ENCODE assay signal across 1 cellular context in the genomic region with DNA sequence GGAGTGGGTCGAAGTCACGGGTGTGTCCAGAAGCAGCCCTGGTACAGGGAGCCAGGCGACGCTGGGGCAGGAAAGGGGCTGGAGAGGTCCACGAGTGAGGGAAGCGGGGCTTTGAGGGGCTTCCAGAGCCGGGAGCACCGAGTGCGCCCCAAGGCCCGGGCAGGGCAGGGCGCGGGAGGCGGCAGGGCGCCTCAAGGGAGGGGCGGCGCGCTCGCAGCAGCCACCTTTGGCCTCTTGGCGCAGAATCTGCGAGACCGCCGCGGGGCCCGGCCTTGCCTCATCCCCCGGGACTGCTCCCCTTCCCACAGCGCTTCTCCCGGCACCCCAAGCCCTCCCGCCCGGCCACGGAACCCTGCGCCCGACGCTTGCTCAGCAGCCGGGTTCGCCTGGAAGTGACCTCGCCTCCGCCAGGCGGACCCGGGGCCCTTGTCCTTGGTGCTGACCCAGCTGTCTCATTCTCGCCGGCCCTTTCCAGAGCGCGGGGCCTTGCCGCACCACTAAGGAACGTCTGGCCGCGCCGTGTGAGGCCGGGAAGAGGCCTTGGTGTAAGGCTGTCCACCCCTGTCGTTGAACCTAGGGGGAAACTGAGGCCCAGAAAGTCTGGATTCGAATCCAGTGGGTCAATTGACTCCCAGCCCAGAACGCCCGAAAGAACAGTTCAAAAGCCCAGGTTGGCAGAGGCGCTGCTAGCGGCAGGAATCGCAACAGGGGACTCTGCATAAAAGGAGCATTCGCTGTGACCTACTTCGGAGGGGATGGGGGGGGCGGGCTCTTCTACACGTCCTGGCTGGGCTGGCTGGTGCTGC.
TF ChIP-seq lines count a peak whose summit lies in the region.

No MANE protein-coding gene starts in this region.

TF ChIP-seq in WTC11, 78 proteins besides CTCF, POLR2A, EP300 and RAD21 (continued from another document and continues in another):
- TF ChIP-seq, protein P1, sequence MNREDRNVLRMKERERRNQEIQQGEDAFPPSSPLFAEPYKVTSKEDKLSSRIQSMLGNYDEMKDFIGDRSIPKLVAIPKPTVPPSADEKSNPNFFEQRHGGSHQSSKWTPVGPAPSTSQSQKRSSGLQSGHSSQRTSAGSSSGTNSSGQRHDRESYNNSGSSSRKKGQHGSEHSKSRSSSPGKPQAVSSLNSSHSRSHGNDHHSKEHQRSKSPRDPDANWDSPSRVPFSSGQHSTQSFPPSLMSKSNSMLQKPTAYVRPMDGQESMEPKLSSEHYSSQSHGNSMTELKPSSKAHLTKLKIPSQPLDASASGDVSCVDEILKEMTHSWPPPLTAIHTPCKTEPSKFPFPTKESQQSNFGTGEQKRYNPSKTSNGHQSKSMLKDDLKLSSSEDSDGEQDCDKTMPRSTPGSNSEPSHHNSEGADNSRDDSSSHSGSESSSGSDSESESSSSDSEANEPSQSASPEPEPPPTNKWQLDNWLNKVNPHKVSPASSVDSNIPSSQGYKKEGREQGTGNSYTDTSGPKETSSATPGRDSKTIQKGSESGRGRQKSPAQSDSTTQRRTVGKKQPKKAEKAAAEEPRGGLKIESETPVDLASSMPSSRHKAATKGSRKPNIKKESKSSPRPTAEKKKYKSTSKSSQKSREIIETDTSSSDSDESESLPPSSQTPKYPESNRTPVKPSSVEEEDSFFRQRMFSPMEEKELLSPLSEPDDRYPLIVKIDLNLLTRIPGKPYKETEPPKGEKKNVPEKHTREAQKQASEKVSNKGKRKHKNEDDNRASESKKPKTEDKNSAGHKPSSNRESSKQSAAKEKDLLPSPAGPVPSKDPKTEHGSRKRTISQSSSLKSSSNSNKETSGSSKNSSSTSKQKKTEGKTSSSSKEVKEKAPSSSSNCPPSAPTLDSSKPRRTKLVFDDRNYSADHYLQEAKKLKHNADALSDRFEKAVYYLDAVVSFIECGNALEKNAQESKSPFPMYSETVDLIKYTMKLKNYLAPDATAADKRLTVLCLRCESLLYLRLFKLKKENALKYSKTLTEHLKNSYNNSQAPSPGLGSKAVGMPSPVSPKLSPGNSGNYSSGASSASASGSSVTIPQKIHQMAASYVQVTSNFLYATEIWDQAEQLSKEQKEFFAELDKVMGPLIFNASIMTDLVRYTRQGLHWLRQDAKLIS (CRISPR knock-in tag; IDR thresholded peaks at IDR 0.05; ENCODE audit: borderline replicate concordance): 0 out of 2 replicates have a peak, but pooled peaks have one; percentile 28
- TF ChIP-seq, protein P2, sequence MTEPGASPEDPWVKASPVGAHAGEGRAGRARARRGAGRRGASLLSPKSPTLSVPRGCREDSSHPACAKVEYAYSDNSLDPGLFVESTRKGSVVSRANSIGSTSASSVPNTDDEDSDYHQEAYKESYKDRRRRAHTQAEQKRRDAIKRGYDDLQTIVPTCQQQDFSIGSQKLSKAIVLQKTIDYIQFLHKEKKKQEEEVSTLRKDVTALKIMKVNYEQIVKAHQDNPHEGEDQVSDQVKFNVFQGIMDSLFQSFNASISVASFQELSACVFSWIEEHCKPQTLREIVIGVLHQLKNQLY (CRISPR knock-in tag; IDR thresholded peaks at IDR 0.05): no peak
- TF ChIP-seq ZNF121 (CRISPR knock-in tag; IDR thresholded peaks at IDR 0.05): no peak
- TF ChIP-seq, protein P3, sequence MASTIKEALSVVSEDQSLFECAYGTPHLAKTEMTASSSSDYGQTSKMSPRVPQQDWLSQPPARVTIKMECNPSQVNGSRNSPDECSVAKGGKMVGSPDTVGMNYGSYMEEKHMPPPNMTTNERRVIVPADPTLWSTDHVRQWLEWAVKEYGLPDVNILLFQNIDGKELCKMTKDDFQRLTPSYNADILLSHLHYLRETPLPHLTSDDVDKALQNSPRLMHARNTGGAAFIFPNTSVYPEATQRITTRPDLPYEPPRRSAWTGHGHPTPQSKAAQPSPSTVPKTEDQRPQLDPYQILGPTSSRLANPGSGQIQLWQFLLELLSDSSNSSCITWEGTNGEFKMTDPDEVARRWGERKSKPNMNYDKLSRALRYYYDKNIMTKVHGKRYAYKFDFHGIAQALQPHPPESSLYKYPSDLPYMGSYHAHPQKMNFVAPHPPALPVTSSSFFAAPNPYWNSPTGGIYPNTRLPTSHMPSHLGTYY (CRISPR knock-in tag; IDR thresholded peaks at IDR 0.05): no peak
- TF ChIP-seq, protein P4, sequence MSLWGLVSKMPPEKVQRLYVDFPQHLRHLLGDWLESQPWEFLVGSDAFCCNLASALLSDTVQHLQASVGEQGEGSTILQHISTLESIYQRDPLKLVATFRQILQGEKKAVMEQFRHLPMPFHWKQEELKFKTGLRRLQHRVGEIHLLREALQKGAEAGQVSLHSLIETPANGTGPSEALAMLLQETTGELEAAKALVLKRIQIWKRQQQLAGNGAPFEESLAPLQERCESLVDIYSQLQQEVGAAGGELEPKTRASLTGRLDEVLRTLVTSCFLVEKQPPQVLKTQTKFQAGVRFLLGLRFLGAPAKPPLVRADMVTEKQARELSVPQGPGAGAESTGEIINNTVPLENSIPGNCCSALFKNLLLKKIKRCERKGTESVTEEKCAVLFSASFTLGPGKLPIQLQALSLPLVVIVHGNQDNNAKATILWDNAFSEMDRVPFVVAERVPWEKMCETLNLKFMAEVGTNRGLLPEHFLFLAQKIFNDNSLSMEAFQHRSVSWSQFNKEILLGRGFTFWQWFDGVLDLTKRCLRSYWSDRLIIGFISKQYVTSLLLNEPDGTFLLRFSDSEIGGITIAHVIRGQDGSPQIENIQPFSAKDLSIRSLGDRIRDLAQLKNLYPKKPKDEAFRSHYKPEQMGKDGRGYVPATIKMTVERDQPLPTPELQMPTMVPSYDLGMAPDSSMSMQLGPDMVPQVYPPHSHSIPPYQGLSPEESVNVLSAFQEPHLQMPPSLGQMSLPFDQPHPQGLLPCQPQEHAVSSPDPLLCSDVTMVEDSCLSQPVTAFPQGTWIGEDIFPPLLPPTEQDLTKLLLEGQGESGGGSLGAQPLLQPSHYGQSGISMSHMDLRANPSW (CRISPR knock-in tag; conservative IDR thresholded peaks at IDR 0.05; ENCODE audit: low read depth): no peak
- TF ChIP-seq SMAD3 (CRISPR knock-in tag; IDR thresholded peaks at IDR 0.05; ENCODE audit: borderline replicate concordance): peak; percentile 54; the same call in 1 of the 2 replicates
- no peak for TF ChIP-seq ZNF671 (CRISPR knock-in tag; IDR thresholded peaks at IDR 0.05)
- TF ChIP-seq, protein P5, sequence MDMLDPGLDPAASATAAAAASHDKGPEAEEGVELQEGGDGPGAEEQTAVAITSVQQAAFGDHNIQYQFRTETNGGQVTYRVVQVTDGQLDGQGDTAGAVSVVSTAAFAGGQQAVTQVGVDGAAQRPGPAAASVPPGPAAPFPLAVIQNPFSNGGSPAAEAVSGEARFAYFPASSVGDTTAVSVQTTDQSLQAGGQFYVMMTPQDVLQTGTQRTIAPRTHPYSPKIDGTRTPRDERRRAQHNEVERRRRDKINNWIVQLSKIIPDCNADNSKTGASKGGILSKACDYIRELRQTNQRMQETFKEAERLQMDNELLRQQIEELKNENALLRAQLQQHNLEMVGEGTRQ (CRISPR knock-in tag; IDR thresholded peaks at IDR 0.05): no peak
- peak; percentile 67; the same call in 1 of the 2 replicates for TF ChIP-seq ZNF232 (CRISPR knock-in tag; IDR thresholded peaks at IDR 0.05)
- TF ChIP-seq GRHL2 (CRISPR knock-in tag; IDR thresholded peaks at IDR 0.05; ENCODE audit: insufficient replicate concordance, severe bottlenecking): no peak
- TF ChIP-seq, protein P6, sequence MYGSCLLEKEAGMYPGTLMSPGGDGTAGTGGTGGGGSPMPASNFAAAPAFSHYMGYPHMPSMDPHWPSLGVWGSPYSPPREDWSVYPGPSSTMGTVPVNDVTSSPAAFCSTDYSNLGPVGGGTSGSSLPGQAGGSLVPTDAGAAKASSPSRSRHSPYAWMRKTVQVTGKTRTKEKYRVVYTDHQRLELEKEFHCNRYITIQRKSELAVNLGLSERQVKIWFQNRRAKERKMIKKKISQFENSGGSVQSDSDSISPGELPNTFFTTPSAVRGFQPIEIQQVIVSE (CRISPR knock-in tag; IDR thresholded peaks at IDR 0.05; ENCODE audit: borderline replicate concordance): no peak
- TF ChIP-seq, protein P7, sequence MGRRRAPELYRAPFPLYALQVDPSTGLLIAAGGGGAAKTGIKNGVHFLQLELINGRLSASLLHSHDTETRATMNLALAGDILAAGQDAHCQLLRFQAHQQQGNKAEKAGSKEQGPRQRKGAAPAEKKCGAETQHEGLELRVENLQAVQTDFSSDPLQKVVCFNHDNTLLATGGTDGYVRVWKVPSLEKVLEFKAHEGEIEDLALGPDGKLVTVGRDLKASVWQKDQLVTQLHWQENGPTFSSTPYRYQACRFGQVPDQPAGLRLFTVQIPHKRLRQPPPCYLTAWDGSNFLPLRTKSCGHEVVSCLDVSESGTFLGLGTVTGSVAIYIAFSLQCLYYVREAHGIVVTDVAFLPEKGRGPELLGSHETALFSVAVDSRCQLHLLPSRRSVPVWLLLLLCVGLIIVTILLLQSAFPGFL (CRISPR knock-in tag; IDR thresholded peaks at IDR 0.05; ENCODE audit: borderline replicate concordance): peak; percentile 81; the same call in 1 of the 2 replicates
- TF ChIP-seq, protein P8, sequence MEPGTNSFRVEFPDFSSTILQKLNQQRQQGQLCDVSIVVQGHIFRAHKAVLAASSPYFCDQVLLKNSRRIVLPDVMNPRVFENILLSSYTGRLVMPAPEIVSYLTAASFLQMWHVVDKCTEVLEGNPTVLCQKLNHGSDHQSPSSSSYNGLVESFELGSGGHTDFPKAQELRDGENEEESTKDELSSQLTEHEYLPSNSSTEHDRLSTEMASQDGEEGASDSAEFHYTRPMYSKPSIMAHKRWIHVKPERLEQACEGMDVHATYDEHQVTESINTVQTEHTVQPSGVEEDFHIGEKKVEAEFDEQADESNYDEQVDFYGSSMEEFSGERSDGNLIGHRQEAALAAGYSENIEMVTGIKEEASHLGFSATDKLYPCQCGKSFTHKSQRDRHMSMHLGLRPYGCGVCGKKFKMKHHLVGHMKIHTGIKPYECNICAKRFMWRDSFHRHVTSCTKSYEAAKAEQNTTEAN (CRISPR knock-in tag; IDR thresholded peaks at IDR 0.05): peak; percentile 92; the same call in 1 of the 2 replicates
- peak; percentile 91; the same call in 1 of the 2 replicates for TF ChIP-seq RELA (CRISPR knock-in tag; IDR thresholded peaks at IDR 0.05; ENCODE audit: borderline replicate concordance)
- TF ChIP-seq, protein P9, sequence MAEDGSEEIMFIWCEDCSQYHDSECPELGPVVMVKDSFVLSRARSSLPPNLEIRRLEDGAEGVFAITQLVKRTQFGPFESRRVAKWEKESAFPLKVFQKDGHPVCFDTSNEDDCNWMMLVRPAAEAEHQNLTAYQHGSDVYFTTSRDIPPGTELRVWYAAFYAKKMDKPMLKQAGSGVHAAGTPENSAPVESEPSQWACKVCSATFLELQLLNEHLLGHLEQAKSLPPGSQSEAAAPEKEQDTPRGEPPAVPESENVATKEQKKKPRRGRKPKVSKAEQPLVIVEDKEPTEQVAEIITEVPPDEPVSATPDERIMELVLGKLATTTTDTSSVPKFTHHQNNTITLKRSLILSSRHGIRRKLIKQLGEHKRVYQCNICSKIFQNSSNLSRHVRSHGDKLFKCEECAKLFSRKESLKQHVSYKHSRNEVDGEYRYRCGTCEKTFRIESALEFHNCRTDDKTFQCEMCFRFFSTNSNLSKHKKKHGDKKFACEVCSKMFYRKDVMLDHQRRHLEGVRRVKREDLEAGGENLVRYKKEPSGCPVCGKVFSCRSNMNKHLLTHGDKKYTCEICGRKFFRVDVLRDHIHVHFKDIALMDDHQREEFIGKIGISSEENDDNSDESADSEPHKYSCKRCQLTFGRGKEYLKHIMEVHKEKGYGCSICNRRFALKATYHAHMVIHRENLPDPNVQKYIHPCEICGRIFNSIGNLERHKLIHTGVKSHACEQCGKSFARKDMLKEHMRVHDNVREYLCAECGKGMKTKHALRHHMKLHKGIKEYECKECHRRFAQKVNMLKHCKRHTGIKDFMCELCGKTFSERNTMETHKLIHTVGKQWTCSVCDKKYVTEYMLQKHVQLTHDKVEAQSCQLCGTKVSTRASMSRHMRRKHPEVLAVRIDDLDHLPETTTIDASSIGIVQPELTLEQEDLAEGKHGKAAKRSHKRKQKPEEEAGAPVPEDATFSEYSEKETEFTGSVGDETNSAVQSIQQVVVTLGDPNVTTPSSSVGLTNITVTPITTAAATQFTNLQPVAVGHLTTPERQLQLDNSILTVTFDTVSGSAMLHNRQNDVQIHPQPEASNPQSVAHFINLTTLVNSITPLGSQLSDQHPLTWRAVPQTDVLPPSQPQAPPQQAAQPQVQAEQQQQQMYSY (CRISPR knock-in tag; IDR thresholded peaks at IDR 0.05): no peak
- TF ChIP-seq, protein P10, sequence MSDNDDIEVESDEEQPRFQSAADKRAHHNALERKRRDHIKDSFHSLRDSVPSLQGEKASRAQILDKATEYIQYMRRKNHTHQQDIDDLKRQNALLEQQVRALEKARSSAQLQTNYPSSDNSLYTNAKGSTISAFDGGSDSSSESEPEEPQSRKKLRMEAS (CRISPR knock-in tag; IDR thresholded peaks at IDR 0.05): peak; percentile 61; the same call in 1 of the 2 replicates
- TF ChIP-seq NFYB (CRISPR knock-in tag; conservative IDR thresholded peaks at IDR 0.05; ENCODE audit: low read depth): 0 out of 2 replicates have a peak, but pooled peaks have one; percentile 22
- peak; percentile 74; the same call in 1 of the 2 replicates for TF ChIP-seq TEAD1 (CRISPR knock-in tag; IDR thresholded peaks at IDR 0.05)
- TF ChIP-seq, protein P11, sequence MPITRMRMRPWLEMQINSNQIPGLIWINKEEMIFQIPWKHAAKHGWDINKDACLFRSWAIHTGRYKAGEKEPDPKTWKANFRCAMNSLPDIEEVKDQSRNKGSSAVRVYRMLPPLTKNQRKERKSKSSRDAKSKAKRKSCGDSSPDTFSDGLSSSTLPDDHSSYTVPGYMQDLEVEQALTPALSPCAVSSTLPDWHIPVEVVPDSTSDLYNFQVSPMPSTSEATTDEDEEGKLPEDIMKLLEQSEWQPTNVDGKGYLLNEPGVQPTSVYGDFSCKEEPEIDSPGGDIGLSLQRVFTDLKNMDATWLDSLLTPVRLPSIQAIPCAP (CRISPR knock-in tag; IDR thresholded peaks at IDR 0.05): no peak
- TF ChIP-seq, protein P12, sequence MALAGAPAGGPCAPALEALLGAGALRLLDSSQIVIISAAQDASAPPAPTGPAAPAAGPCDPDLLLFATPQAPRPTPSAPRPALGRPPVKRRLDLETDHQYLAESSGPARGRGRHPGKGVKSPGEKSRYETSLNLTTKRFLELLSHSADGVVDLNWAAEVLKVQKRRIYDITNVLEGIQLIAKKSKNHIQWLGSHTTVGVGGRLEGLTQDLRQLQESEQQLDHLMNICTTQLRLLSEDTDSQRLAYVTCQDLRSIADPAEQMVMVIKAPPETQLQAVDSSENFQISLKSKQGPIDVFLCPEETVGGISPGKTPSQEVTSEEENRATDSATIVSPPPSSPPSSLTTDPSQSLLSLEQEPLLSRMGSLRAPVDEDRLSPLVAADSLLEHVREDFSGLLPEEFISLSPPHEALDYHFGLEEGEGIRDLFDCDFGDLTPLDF (CRISPR knock-in tag; IDR thresholded peaks at IDR 0.05): no peak
- TF ChIP-seq, protein P13, sequence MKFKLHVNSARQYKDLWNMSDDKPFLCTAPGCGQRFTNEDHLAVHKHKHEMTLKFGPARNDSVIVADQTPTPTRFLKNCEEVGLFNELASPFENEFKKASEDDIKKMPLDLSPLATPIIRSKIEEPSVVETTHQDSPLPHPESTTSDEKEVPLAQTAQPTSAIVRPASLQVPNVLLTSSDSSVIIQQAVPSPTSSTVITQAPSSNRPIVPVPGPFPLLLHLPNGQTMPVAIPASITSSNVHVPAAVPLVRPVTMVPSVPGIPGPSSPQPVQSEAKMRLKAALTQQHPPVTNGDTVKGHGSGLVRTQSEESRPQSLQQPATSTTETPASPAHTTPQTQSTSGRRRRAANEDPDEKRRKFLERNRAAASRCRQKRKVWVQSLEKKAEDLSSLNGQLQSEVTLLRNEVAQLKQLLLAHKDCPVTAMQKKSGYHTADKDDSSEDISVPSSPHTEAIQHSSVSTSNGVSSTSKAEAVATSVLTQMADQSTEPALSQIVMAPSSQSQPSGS (CRISPR knock-in tag; IDR thresholded peaks at IDR 0.05; ENCODE audit: borderline replicate concordance, low read depth): no peak
